ENCODE assay signal across 15 cellular contexts in the genomic region with DNA sequence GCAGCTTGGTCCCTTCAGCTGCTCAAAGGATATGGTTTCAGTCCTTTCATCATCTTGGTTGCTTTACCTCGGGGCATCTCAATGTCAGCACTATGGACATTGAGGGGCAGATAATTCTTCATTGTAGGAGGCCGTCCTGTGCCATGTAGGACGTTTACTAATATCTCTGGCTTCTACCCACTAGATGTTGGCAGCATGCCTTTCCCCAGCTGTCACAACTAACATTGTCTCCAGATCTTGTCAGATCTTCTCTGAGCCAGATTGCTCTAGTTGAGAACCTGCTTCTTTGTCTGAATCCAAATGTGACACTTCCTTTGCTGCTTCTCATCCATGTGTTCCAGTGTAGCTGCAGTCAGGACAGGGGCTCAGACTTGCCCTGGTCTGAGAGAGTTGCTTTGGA. TPM values are rescaled to one million over a fixed set of nuclear protein-coding genes. Genes with fewer than 3 reads are reported as not detected.
DNase-seq lines count a peak whose midpoint lies in the region; ATAC-seq, FAIRE-seq and TF ChIP-seq lines count a peak whose summit lies in the region.
"Had no signal": no experiment of that assay in that cellular context is flagged by ENCODE, and none has a peak within 500 bp of the region (broad histone marks: within the 10 kb centered on the region; RNA-seq: fewer than 3 reads in every experiment).

No MANE protein-coding gene starts in this region.

- CTCF ChIA-PET in IMR-90 (lab: Yijun Ruan, JAX), result interaction anchor here (1.5 to 2.4 kb wide), 2 partner anchors 11 to 21 kb away, joined by 3 to 10 read pairs; no protein-coding TSS in a partner anchor

- H3K4me3 ChIP-seq in IMR-90 (ENCODE audit: insufficient read depth, low read depth, low read length) (no peak overlapping the region), skeletal muscle tissue (ENCODE audit: low read length in 3 of 3) (peak overlapping the region in 1 of 3 donors; percentile 14), neuronal stem cell (ENCODE audit: low read length in 2 of 2) (no peak overlapping the region), body of pancreas (no peak overlapping the region)
- H3K4me3 ChIP-seq: lung, sigmoid colon had no signal

- H3K27me3 Mint-ChIP-seq in brain, result no peaks in the 10 kb centered on the region
- H3K27me3 Mint-ChIP-seq: activated CD4-positive, alpha-beta T cell treated with anti-CD3 and anti-CD28 coated beads for 36 hours; activated T-cell treated with anti-CD3 and anti-CD28 coated beads, Interleukin-2, amount 50 U/mL, for 24 hours had no signal

- no peak overlapping the region for H3K56ac ChIP-seq in IMR-90 (ENCODE audit: extremely low read depth, insufficient read depth, low read length)

- ATAC-seq in IMR-90 (ENCODE audit: low read depth) (peak; percentile 36), HG02970 (IDR thresholded peaks at IDR 0.05; ENCODE audit: low FRiP score, unreplicated experiment) (no peak), body of pancreas (no peak)
- ATAC-seq: activated CD4-positive, alpha-beta T cell treated with anti-CD3 and anti-CD28 coated beads for 36 hours had no signal

- peaks cover 17% of the 10 kb centered on the region for H4K20me1 ChIP-seq in IMR-90 (ENCODE audit: insufficient read depth, low read length)

- H3K27me3 ChIP-seq in IMR-90 (ENCODE audit: control insufficient read depth, insufficient read depth, low read length) (no peaks in the 10 kb centered on the region), skeletal muscle tissue (ENCODE audit: control insufficient read depth in 3 of 3, insufficient read depth in 3 of 3, low read length in 3 of 3) (no peaks in the 10 kb centered on the region), neuronal stem cell (ENCODE audit: control insufficient read depth in 3 of 3, insufficient read depth in 3 of 3, low read depth in 1 of 3, low read length in 3 of 3) (no peaks in the 10 kb centered on the region), body of pancreas (no peaks in the 10 kb centered on the region)
- H3K27me3 ChIP-seq: sigmoid colon had no signal

- H3K9me3 Mint-ChIP-seq in brain, result no peaks in the 10 kb centered on the region
- H3K9me3 Mint-ChIP-seq: activated T-cell treated with anti-CD3 and anti-CD28 coated beads, Interleukin-2, amount 50 U/mL, for 24 hours had no signal

- H4K91ac ChIP-seq in IMR-90 (ENCODE audit: insufficient read depth, low read depth, low read length) (no peak overlapping the region), neuronal stem cell (ENCODE audit: low read depth, low read length, poor library complexity) (no peak overlapping the region)

- H3K79me1 ChIP-seq in IMR-90 (ENCODE audit: low read depth in 1 of 2, low read length in 2 of 2) (peaks cover 21 to 75% of the 10 kb centered on the region in 2 experiments), neuronal stem cell (ENCODE audit: low read depth, low read length) (peaks cover 7% of the 10 kb centered on the region)

- H3K9ac ChIP-seq in IMR-90 (ENCODE audit: low read depth, low read length) (no peak overlapping the region), skeletal muscle tissue (ENCODE audit: low read depth in 1 of 3, low read length in 3 of 3) (peak overlapping the region in 2 of 3 donors; percentile 57), neuronal stem cell (ENCODE audit: low read depth, low read length, poor library complexity) (no peak overlapping the region)

- no peak overlapping the region for H2BK12ac ChIP-seq in neuronal stem cell (ENCODE audit: low read length)

- no peak overlapping the region for H3K4ac ChIP-seq in IMR-90 (ENCODE audit: low read depth, low read length)
- H3K4ac ChIP-seq in neuronal stem cell (ENCODE audit: low read length), result no peak overlapping the region

- intact Hi-C loops in IMR-90 (cut with micrococcal nuclease), result no loop called here
- intact Hi-C loops in head of caudate nucleus (cut with DNase I), result no loop called here
- intact Hi-C loops in body of pancreas (cut with DNase I), result no loop called here

- no peak for TF ChIP-seq CTCF in IMR-90 (conservative IDR thresholded peaks at IDR 0.05; ENCODE audit: low read depth, low read length)
- no peak for TF ChIP-seq CTCF in brain (conservative IDR thresholded peaks at IDR 0.05)
- TF ChIP-seq CTCF in body of pancreas (IDR thresholded peaks at IDR 0.05), result no peak

- no peak overlapping the region for H3K18ac ChIP-seq in IMR-90 (ENCODE audit: low read depth, low read length)
- no peak overlapping the region for H3K18ac ChIP-seq in neuronal stem cell (ENCODE audit: low read length)

- H3K9me1 ChIP-seq in IMR-90 (ENCODE audit: insufficient read depth, low read length), result peaks cover 4% of the 10 kb centered on the region; the same call in 1 of the 2 replicates

- H3K4me1 ChIP-seq in IMR-90 (ENCODE audit: control insufficient read depth, insufficient read depth, low read length) (peaks cover 5% of the 10 kb centered on the region), skeletal muscle tissue (ENCODE audit: control insufficient read depth in 3 of 3, insufficient read depth in 3 of 3, low read length in 3 of 3) (peaks cover 19 to 28% (median 25%) of the 10 kb centered on the region in 3 donors), neuronal stem cell (ENCODE audit: control insufficient read depth in 2 of 2, insufficient read depth in 1 of 2, low read depth in 1 of 2, low read length in 2 of 2) (peaks cover 4 to 6% of the 10 kb centered on the region in 2 donors), body of pancreas (no peaks in the 10 kb centered on the region)
- H3K4me1 ChIP-seq: sigmoid colon had no signal

- H3K36me3 ChIP-seq in IMR-90 (ENCODE audit: control insufficient read depth, insufficient read depth, low read length), result peaks cover 32% of the 10 kb centered on the region
- peaks cover 13 to 33% (median 20%) of the 10 kb centered on the region in 3 donors for H3K36me3 ChIP-seq in skeletal muscle tissue (ENCODE audit: control insufficient read depth in 3 of 3, insufficient read depth in 3 of 3, low read length in 3 of 3)
- H3K36me3 ChIP-seq in neuronal stem cell (replicated peaks in 1 of 2; ENCODE audit: control insufficient read depth in 2 of 2, insufficient read depth in 2 of 2, low read length in 2 of 2), result peaks cover 17 to 46% of the 10 kb centered on the region in 2 donors
- H3K36me3 ChIP-seq in body of pancreas (replicated peaks in 1 of 2; ENCODE audit: insufficient read depth in 1 of 2, low read depth in 2 of 2), result peaks cover 0 to 7% of the 10 kb centered on the region in 2 donors

- no peak overlapping the region for H2BK120ac ChIP-seq in IMR-90 (ENCODE audit: low read depth, low read length)
- H2BK120ac ChIP-seq in neuronal stem cell (ENCODE audit: low read depth, low read length), result no peak overlapping the region

- no peak overlapping the region for H2BK5ac ChIP-seq in IMR-90 (ENCODE audit: low read depth, low read length, poor library complexity, severe bottlenecking)
- no peak overlapping the region for H2BK5ac ChIP-seq in neuronal stem cell (ENCODE audit: low read length)

- no peak for TF ChIP-seq RAD21 in IMR-90 (IDR thresholded peaks at IDR 0.05; ENCODE audit: low read length)

- no peak overlapping the region for H3K23ac ChIP-seq in IMR-90 (ENCODE audit: low read depth, low read length)
- no peak overlapping the region for H3K23ac ChIP-seq in neuronal stem cell (ENCODE audit: low read depth, low read length, poor library complexity)

- in situ Hi-C loops in IMR-90 (cut with MboI; ENCODE audit: low sequenced_read_pairs), result no loop called here

- H3K36me3 Mint-ChIP-seq in brain, result peaks cover 60% of the 10 kb centered on the region

- no peak overlapping the region for H4K5ac ChIP-seq in IMR-90 (ENCODE audit: low read depth, low read length)

- H3K4me3 Mint-ChIP-seq in brain, result peak overlapping the region in 2 of 5 experiments; percentile 27 to 50
- H3K4me3 Mint-ChIP-seq: activated CD4-positive, alpha-beta T cell treated with anti-CD3 and anti-CD28 coated beads for 36 hours; activated T-cell treated with anti-CD3 and anti-CD28 coated beads, Interleukin-2, amount 50 U/mL, for 24 hours had no signal

- H2BK20ac ChIP-seq in IMR-90 (ENCODE audit: low read depth, low read length), result no peak overlapping the region

- H3K27ac ChIP-seq in IMR-90 (ENCODE audit: insufficient read depth, low read length) (no peak overlapping the region), skeletal muscle tissue (ENCODE audit: low read depth, low read length) (peak overlapping the region; percentile 58), neuronal stem cell (replicated peaks; ENCODE audit: low read length) (no peak overlapping the region), body of pancreas (no peak overlapping the region)
- H3K27ac ChIP-seq: sigmoid colon had no signal

- FAIRE-seq in GM19239 (lab: Jason Lieb, UNC), result no peak

- no peak overlapping the region for H3K4me2 ChIP-seq in IMR-90 (ENCODE audit: low read depth, low read length)
- H3K4me2 ChIP-seq in neuronal stem cell (ENCODE audit: insufficient read depth, low read length, poor library complexity, severe bottlenecking), result no peak overlapping the region

- TF ChIP-seq POLR2A in IMR-90 (IDR thresholded peaks at IDR 0.05; ENCODE audit: low read depth, low read length), result no peak
- TF ChIP-seq POLR2A in body of pancreas (IDR thresholded peaks at IDR 0.05), result no peak

- H3K27ac Mint-ChIP-seq in brain, result peak overlapping the region in 4 of 5 experiments; percentile 93 to 96 (median 95)
- H3K27ac Mint-ChIP-seq: activated CD4-positive, alpha-beta T cell treated with anti-CD3 and anti-CD28 coated beads for 36 hours; activated T-cell treated with anti-CD3 and anti-CD28 coated beads, Interleukin-2, amount 50 U/mL, for 24 hours had no signal

- POLR2A ChIA-PET in IMR-90 (lab: Charles Lee; ENCODE audit: unreplicated experiment), result no interaction called here

- H3K9me3 ChIP-seq in IMR-90 (ENCODE audit: control insufficient read depth, insufficient read depth, low read length) (no peaks in the 10 kb centered on the region), skeletal muscle tissue (ENCODE audit: control insufficient read depth in 3 of 3, low read length in 3 of 3) (no peaks in the 10 kb centered on the region), neuronal stem cell (replicated peaks in 1 of 2; ENCODE audit: control insufficient read depth in 2 of 2, insufficient read depth in 1 of 2, low read depth in 1 of 2, low read length in 2 of 2) (no peaks in the 10 kb centered on the region), body of pancreas (no peaks in the 10 kb centered on the region)
- H3K9me3 ChIP-seq: sigmoid colon had no signal

- peaks cover 24% of the 10 kb centered on the region for H3K4me1 Mint-ChIP-seq in brain

- H3K14ac ChIP-seq in IMR-90 (replicated peaks; ENCODE audit: low read depth, low read length) (0 out of 2 replicates have a peak overlapping the region, but pooled peaks have one; percentile 4), neuronal stem cell (ENCODE audit: low read length) (no peak overlapping the region)

- H2AK9ac ChIP-seq in IMR-90 (replicated peaks; ENCODE audit: low read depth, low read length, poor library complexity), result peak overlapping the region; percentile 70

- WGBS in IMR-90 (ENCODE audit: extremely low coverage in 2 of 2, insufficient read length in 1 of 2), 2 experiments, result 43% methylated on average over 3 of the region's 3 CpGs; no CpG with 5 or more reads in 1 of the 2 experiments
- WGBS in neuronal stem cell (ENCODE audit: extremely low coverage in 2 of 2, insufficient read length in 2 of 2, insufficient replicate concordance in 1 of 2), 2 donors, result no CpG with 5 or more reads among the region's 3 CpGs
- 40 to 46% methylated on average over 3 of the region's 3 CpGs for WGBS in body of pancreas, 2 donors

- H2AFZ ChIP-seq in IMR-90 (replicated peaks; ENCODE audit: low read length, poor library complexity), result no peak overlapping the region
- no peak overlapping the region for H2AFZ ChIP-seq in neuronal stem cell (ENCODE audit: low read length)

- DNase-seq in IMR-90 (peak; percentile 35), head of caudate nucleus (peak in 28 of 42 donors; percentile 35 to 84 (median 62)), neuronal stem cell (ENCODE audit: low spot score) (no peak), GM19239 (ENCODE audit: insufficient read length, low spot score) (no peak), body of pancreas (no peak)
- DNase-seq: activated CD4-positive, alpha-beta T cell treated with anti-CD3 and anti-CD28 coated beads for 36 hours; activated T-cell treated with anti-CD3 and anti-CD28 coated beads, Interleukin-2, amount 50 U/mL, for 24 hours; DMS53; H7; SHP77; sigmoid colon had no signal

- H4K8ac ChIP-seq in IMR-90 (ENCODE audit: low read depth in 2 of 2, low read length in 2 of 2) (no peak overlapping the region), neuronal stem cell (ENCODE audit: low read depth, low read length) (no peak overlapping the region)

- H2BK15ac ChIP-seq in IMR-90 (ENCODE audit: low read depth, low read length) (no peak overlapping the region), neuronal stem cell (ENCODE audit: low read length) (no peak overlapping the region)

- BruUV-seq in IMR-90 (replicated peaks; lab: Mats Ljungman, UMichigan), result no TSS peak

- H2AK5ac ChIP-seq in IMR-90 (ENCODE audit: low read depth, low read length) (no peak overlapping the region), neuronal stem cell (ENCODE audit: low read depth, low read length) (no peak overlapping the region)

- dilution Hi-C loops in IMR-90 (cut with HindIII; ENCODE audit: low sequenced_read_pairs, unreplicated experiment), result no loop called here

RNA-seq across cellular contexts. Expression of gene PTPA, which starts 10.3 kb away (rescaled TPM):
- total RNA-seq in IMR-90 (2012; rRNA removed) (93.6 and 124 TPM in 2 replicates), skeletal muscle tissue (66.8 TPM), body of pancreas (10 to 100 TPM; 32.7 to 52.1 TPM)
- polyA plus RNA-seq in IMR-90 (2012; rRNA removed) (141 and 149 TPM in 2 replicates), brain (ENCODE audit: insufficient read depth, low read depth, low replicate concordance) (334 TPM)
- polyA plus RNA-seq in IMR-90 (2012; cell fraction: cytosol; rRNA removed), result 88.4 and 129 TPM in 2 replicates
- polyA plus RNA-seq in IMR-90 (2012; cell fraction: nucleus; rRNA removed; ENCODE audit: low replicate concordance), result 78.9 and 134 TPM in 2 replicates
- 74.5 TPM for polyA plus RNA-seq in neuronal stem cell (2013, experiment 1 of 2)
- polyA plus RNA-seq in neuronal stem cell (2013, experiment 2 of 2), result 76.7 TPM

RNA-seq across cellular contexts. Expression of gene CRAT, which starts 10.9 kb away (rescaled TPM):
- 18.8 and 19.7 TPM in 2 replicates for total RNA-seq in IMR-90 (2012; rRNA removed)
- polyA plus RNA-seq in IMR-90 (2012; rRNA removed), result 41.6 and 44.2 TPM in 2 replicates
- polyA plus RNA-seq in IMR-90 (2012; cell fraction: cytosol; rRNA removed), result 27.4 and 55.2 TPM in 2 replicates
- polyA plus RNA-seq in IMR-90 (2012; cell fraction: nucleus; rRNA removed; ENCODE audit: low replicate concordance), result 55.4 and 116 TPM in 2 replicates
- polyA plus RNA-seq in brain (ENCODE audit: insufficient read depth, low read depth, low replicate concordance), result 75.0 TPM
- total RNA-seq in skeletal muscle tissue, result 27.1 TPM
- polyA plus RNA-seq in neuronal stem cell (2013, experiment 1 of 2), result 12.9 TPM
- 12.1 TPM for polyA plus RNA-seq in neuronal stem cell (2013, experiment 2 of 2)
- 100 to 1,000 TPM in 1 of 2 donors, 10 to 100 TPM in 1; 84.8 to 112 TPM for total RNA-seq in body of pancreas

RNA-seq across cellular contexts. Expression of gene DOLPP1, which starts 40.6 kb away (rescaled TPM):
- 6.7 and 7.0 TPM in 2 replicates for total RNA-seq in IMR-90 (2012; rRNA removed)
- polyA plus RNA-seq in IMR-90 (2012; rRNA removed), result 16.5 and 17.1 TPM in 2 replicates
- polyA plus RNA-seq in IMR-90 (2012; cell fraction: cytosol; rRNA removed), result 15.2 and 19.2 TPM in 2 replicates
- 8.7 and 13.8 TPM in 2 replicates for polyA plus RNA-seq in IMR-90 (2012; cell fraction: nucleus; rRNA removed; ENCODE audit: low replicate concordance)
- polyA plus RNA-seq in brain (ENCODE audit: insufficient read depth, low read depth, low replicate concordance), result 40.8 TPM
- total RNA-seq in skeletal muscle tissue, result 5.2 TPM
- 34.9 TPM for polyA plus RNA-seq in neuronal stem cell (2013, experiment 1 of 2)
- 34.1 TPM for polyA plus RNA-seq in neuronal stem cell (2013, experiment 2 of 2)
- total RNA-seq in body of pancreas, result 1 to 10 TPM; 2.9 to 7.9 TPM

RNA-seq across cellular contexts. Expression of gene IER5L, which starts 56.6 kb away (rescaled TPM):
- total RNA-seq in IMR-90 (2012; rRNA removed) (12.5 and 14.4 TPM in 2 replicates), skeletal muscle tissue (16.7 TPM), body of pancreas (1 to 10 TPM; 3.0 to 4.4 TPM)
- polyA plus RNA-seq in IMR-90 (2012; rRNA removed) (13.4 and 21.0 TPM in 2 replicates), brain (ENCODE audit: insufficient read depth, low read depth, low replicate concordance) (9.6 TPM)
- 12.4 and 35.8 TPM in 2 replicates for polyA plus RNA-seq in IMR-90 (2012; cell fraction: cytosol; rRNA removed)
- 13.1 and 28.4 TPM in 2 replicates for polyA plus RNA-seq in IMR-90 (2012; cell fraction: nucleus; rRNA removed; ENCODE audit: low replicate concordance)
- polyA plus RNA-seq in neuronal stem cell (2013, experiment 1 of 2), result 15.9 TPM
- polyA plus RNA-seq in neuronal stem cell (2013, experiment 2 of 2), result 15.2 TPM

Comparison
In these comparisons a context has a peak if more than half of its experiments do, and no peak if none do; other contexts are left out.
1. DNase-seq: peak in IMR-90 (single experiment) and head of caudate nucleus (28 of 42); none in neuronal stem cell (single experiment), GM19239 (single experiment) and body of pancreas (0 of 4).
2. H3K9ac ChIP-seq: peak in skeletal muscle tissue (2 of 3); none in IMR-90 (single experiment) and neuronal stem cell (single experiment).